Comparison of ENCODE assay signal across 20 cellular contexts in the genomic region with DNA sequence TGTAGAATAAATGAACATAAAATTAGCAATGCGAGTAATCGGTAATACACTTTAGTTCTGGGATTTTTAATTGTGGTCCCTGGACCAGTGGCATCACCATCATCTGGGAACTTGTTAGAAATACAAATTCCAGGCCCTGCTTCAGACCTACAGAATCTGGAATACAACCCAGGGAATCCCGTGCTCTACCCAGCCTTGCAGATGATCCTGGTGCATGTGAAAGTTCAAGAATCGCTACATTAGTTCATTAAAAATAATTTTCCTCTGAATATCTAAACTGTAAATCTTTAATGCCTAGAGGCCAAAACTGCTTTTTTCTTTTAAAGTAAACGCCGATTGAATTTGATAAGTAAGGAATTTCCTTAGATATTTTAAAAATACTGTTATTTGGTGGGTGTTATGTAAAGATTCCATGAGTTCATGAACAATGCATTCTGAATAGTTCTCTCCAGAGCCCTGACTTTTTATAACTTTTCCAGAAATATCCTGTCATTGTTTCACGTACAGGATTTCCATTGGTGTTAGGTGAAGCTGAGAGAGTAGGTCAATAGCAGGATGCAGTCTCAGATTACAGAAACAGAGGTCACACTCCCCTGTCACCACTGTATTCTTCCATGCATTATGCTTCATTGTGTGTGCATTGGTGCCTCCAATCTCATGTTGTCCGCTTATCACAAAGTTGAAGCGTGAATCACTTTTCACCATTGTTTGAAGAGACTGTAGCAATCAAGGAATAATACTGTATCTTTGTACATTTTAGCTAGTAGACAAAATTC.
DNase-seq lines count a peak whose midpoint lies in the region; TF ChIP-seq lines count a peak whose summit lies in the region.
"Had no signal": no experiment of that assay in that cellular context is flagged by ENCODE, and none has a peak within 500 bp of the region (broad histone marks: within the 10 kb centered on the region; RNA-seq: fewer than 3 reads in every experiment).

No MANE protein-coding gene starts in this region.

- TF ChIP-seq CTCF in cardiac muscle cell (IDR thresholded peaks at IDR 0.05; ENCODE audit: low read depth, low read length) (no peak), right atrium auricular region (IDR thresholded peaks at IDR 0.05) (no peak), cardiac fibroblast (IDR thresholded peaks at IDR 0.05; ENCODE audit: low read depth, low read length) (no peak), fibroblast of pulmonary artery (IDR thresholded peaks at IDR 0.05; ENCODE audit: low read length, missing control alignments) (no peak)

- DNase-seq in cardiac muscle cell (ENCODE audit: low read depth in 1 of 2, low spot score in 1 of 2) (peak; percentile 17 to 46), right atrium auricular region (ENCODE audit: low spot score) (no peak), cardiac fibroblast (ENCODE audit: low read depth in 2 of 2) (peak; percentile 25 to 39), fibroblast of pulmonary artery (ENCODE audit: low read depth) (peak; percentile 85), lung microvascular endothelial cell (ENCODE audit: low read depth in 2 of 2) (peak; percentile 22 to 57), SIG-M5 (lab: John Stamatoyannopoulos, UW) (no peak), NCI-H2081 (lab: John Stamatoyannopoulos, UW) (no peak)
- DNase-seq in activated effector memory CD4-positive, alpha-beta T cell treated with Interleukin-2 at 50 U/mL for 16 hours, result no peak
- DNase-seq: BE2C, GM23248, KG1, NCI-H1092, NCI-H1436 treated with DMSO at 0.1 percent for 48 hours, NCI-H2081 treated with DMSO at 0.1 percent for 48 hours, NCI-H446 treated with DMSO at 0.1 percent for 48 hours, SHP77 treated with DMSO at 0.1 percent for 48 hours, SK-N-SH had no signal

- H3K4me1 ChIP-seq in cardiac muscle cell (ENCODE audit: low read depth) (no peaks in the 10 kb centered on the region), right atrium auricular region (no peaks in the 10 kb centered on the region)
- H3K4me1 ChIP-seq: A549, BE2C, HAP-1 had no signal

- H3K9me3 ChIP-seq in cardiac muscle cell (ENCODE audit: low read depth) (no peaks in the 10 kb centered on the region), right atrium auricular region (no peaks in the 10 kb centered on the region)
- H3K9me3 ChIP-seq: A549, BE2C, HAP-1, SK-N-SH had no signal

- H3K4me3 ChIP-seq in cardiac muscle cell, result no peak overlapping the region
- H3K4me3 ChIP-seq in right atrium auricular region, result no peak overlapping the region
- no peak overlapping the region for H3K4me3 ChIP-seq in cardiac fibroblast (replicated peaks in 1 of 2; ENCODE audit: low read depth in 2 of 2, low read length in 2 of 2)
- H3K4me3 ChIP-seq in fibroblast of pulmonary artery (replicated peaks; ENCODE audit: low read depth, low read length), result no peak overlapping the region
- H3K4me3 ChIP-seq: A549, GM23248, HAP-1 had no signal

- H3K36me3 ChIP-seq in cardiac muscle cell (no peaks in the 10 kb centered on the region), right atrium auricular region (no peaks in the 10 kb centered on the region)
- H3K36me3 ChIP-seq: BE2C, HAP-1 had no signal

- H3K27ac ChIP-seq in cardiac muscle cell, result no peak overlapping the region
- H3K27ac ChIP-seq in right atrium auricular region, result no peak overlapping the region
- H3K27ac ChIP-seq: A549, GM23248, HL-60 had no signal

- no peaks in the 10 kb centered on the region for H3K27me3 ChIP-seq in cardiac muscle cell
- H3K27me3 ChIP-seq in right atrium auricular region, result no peaks in the 10 kb centered on the region
- H3K27me3 ChIP-seq: BE2C had no signal

Comparison
In these comparisons a context has a peak if more than half of its experiments do, and no peak if none do; other contexts are left out.
1. DNase-seq: peak in cardiac muscle cell (2 of 2), cardiac fibroblast (2 of 2), fibroblast of pulmonary artery (single experiment) and lung microvascular endothelial cell (2 of 2); none in right atrium auricular region (single experiment), SIG-M5 (single experiment), NCI-H2081 (0 of 2) and activated effector memory CD4-positive, alpha-beta T cell treated with Interleukin-2 at 50 U/mL for 16 hours (single experiment).